11 cellular contexts compared by ENCODE assay signal in the genomic region with DNA sequence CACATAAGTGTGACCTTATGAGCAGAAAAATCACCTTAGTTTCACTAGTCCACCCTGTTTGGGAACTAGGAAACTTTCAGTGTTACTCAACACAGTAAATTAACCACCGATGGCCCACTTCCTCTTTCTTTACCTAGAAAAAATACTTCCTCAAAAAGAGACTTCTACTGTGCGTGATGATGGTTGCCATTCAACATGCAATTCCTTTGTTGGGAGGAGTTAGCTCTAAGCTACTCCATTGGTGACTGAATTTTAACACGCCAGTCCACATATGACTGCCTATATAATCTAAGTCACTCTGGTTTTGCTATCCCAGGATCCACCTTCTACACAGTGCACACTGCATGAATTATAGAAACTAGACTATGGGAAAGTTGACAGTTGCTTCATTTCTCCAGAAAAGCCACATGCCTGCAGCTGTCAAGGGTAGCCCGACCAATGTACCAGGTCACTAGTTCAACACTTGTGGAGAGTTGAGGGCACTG. TPM values are rescaled to one million over a fixed set of nuclear protein-coding genes. Genes with fewer than 3 reads are reported as not detected.
DNase-seq lines count a peak whose midpoint lies in the region; ATAC-seq and TF ChIP-seq lines count a peak whose summit lies in the region.
"Had no signal": no experiment of that assay in that cellular context is flagged by ENCODE, and none has a peak within 500 bp of the region (broad histone marks: within the 10 kb centered on the region; RNA-seq: fewer than 3 reads in every experiment).

No MANE protein-coding gene starts in this region.

- DNase-seq in Kasumi-1 (lab: John Stamatoyannopoulos, UW) (peak; percentile 95 to 98), NCI-H1417 (lab: John Stamatoyannopoulos, UW) (no peak), sigmoid colon (no peak), endodermal cell (no peak)
- DNase-seq in stimulated activated naive B cell treated with anti-CD40 and anti-IgM and Interleukin-4, amounts not matched to agents 10 μg/mL and 1 μg/mL and 100 μg/mL, for 72 hours = peak; percentile 44
- DNase-seq: left ventricle myocardium superior, substantia nigra had no signal

- H3K4me3 ChIP-seq in sigmoid colon (no peak overlapping the region), endodermal cell (ENCODE audit: low read length) (no peak overlapping the region)

- peaks cover 0 to 2% of the 10 kb centered on the region in 2 donors for H3K36me3 Mint-ChIP-seq in stimulated activated naive B cell treated with anti-CD40 and anti-IgM and Interleukin-4, amounts not matched to agents 10 μg/mL and 1 μg/mL and 100 μg/mL, for 72 hours
- no peaks in the 10 kb centered on the region for H3K36me3 Mint-ChIP-seq in endodermal cell (ENCODE audit: low read depth)

- H3K27ac ChIP-seq in sigmoid colon (no peak overlapping the region), endodermal cell (ENCODE audit: low read depth, low read length) (no peak overlapping the region)

- peaks cover 3 to 4% of the 10 kb centered on the region in 2 donors for H3K9me3 Mint-ChIP-seq in stimulated activated naive B cell treated with anti-CD40 and anti-IgM and Interleukin-4, amounts not matched to agents 10 μg/mL and 1 μg/mL and 100 μg/mL, for 72 hours
- peaks cover 2% of the 10 kb centered on the region for H3K9me3 Mint-ChIP-seq in endodermal cell

- no peak overlapping the region for H3K9ac ChIP-seq in endodermal cell (ENCODE audit: extremely low read depth, low read length, poor library complexity, severe bottlenecking)

- H3K9me3 ChIP-seq in sigmoid colon = no peaks in the 10 kb centered on the region
- H3K9me3 ChIP-seq in endodermal cell (ENCODE audit: control insufficient read depth, low read length) = no peaks in the 10 kb centered on the region

- no peaks in the 10 kb centered on the region for H3K36me3 ChIP-seq in sigmoid colon
- H3K36me3 ChIP-seq in endodermal cell (ENCODE audit: control insufficient read depth, insufficient read depth, low read length) = no peaks in the 10 kb centered on the region

- peaks cover 4 to 20% of the 10 kb centered on the region in 2 donors for H3K27me3 Mint-ChIP-seq in stimulated activated naive B cell treated with anti-CD40 and anti-IgM and Interleukin-4, amounts not matched to agents 10 μg/mL and 1 μg/mL and 100 μg/mL, for 72 hours
- H3K27me3 Mint-ChIP-seq in endodermal cell (ENCODE audit: insufficient read depth) = peaks cover 3% of the 10 kb centered on the region

- ATAC-seq in GM19324 (IDR thresholded peaks at IDR 0.05; ENCODE audit: low FRiP score, unreplicated experiment) = peak; percentile 91
- ATAC-seq in HG02870 (IDR thresholded peaks at IDR 0.05; ENCODE audit: unreplicated experiment) = peak; percentile 94
- ATAC-seq in stimulated activated naive B cell treated with anti-CD40 and anti-IgM and Interleukin-4, amounts not matched to agents 10 μg/mL and 1 μg/mL and 100 μg/mL, for 72 hours (replicated peaks) = peak; percentile 92 to 94
- ATAC-seq: left ventricle myocardium superior had no signal

- TF ChIP-seq EP300 in sigmoid colon (IDR thresholded peaks at IDR 0.05) = no peak

- TF ChIP-seq CTCF in sigmoid colon (IDR thresholded peaks at IDR 0.05) (no peak), endodermal cell (conservative IDR thresholded peaks at IDR 0.05) (no peak)

- peak overlapping the region; percentile 75 for H3K27ac Mint-ChIP-seq in stimulated activated naive B cell treated with anti-CD40 and anti-IgM and Interleukin-4, amounts not matched to agents 10 μg/mL and 1 μg/mL and 100 μg/mL, for 72 hours
- H3K27ac Mint-ChIP-seq in endodermal cell = no peak overlapping the region

- H3K4me1 ChIP-seq in sigmoid colon (peaks cover 0 to 4% (median 0%) of the 10 kb centered on the region in 4 donors), endodermal cell (ENCODE audit: control insufficient read depth, insufficient read depth, low read length) (no peaks in the 10 kb centered on the region)

- H3K4me3 Mint-ChIP-seq in stimulated activated naive B cell treated with anti-CD40 and anti-IgM and Interleukin-4, amounts not matched to agents 10 μg/mL and 1 μg/mL and 100 μg/mL, for 72 hours = peak overlapping the region; percentile 33 to 44
- no peak overlapping the region for H3K4me3 Mint-ChIP-seq in endodermal cell

- no peak for TF ChIP-seq POLR2A in sigmoid colon (IDR thresholded peaks at IDR 0.05)

- 36 to 46% methylated on average over 4 of the region's 4 CpGs for WGBS in sigmoid colon, 2 donors
- WGBS in endodermal cell (ENCODE audit: insufficient coverage in 1 of 2, insufficient read length in 1 of 2), 2 experiments = 96 to 100% methylated on average over 2 to 4 of the region's 4 CpGs

- H3K27me3 ChIP-seq in sigmoid colon = no peaks in the 10 kb centered on the region
- peaks cover 9% of the 10 kb centered on the region for H3K27me3 ChIP-seq in endodermal cell (ENCODE audit: control insufficient read depth, insufficient read depth, low read length, poor library complexity, severe bottlenecking)

- intact Hi-C loops in sigmoid colon (cut with DNase I) = loop anchor here (10.0 kb wide), 1 partner anchor 623 kb away; no protein-coding TSS in a partner anchor

- peaks cover 19 to 39% of the 10 kb centered on the region in 2 donors for H3K4me1 Mint-ChIP-seq in stimulated activated naive B cell treated with anti-CD40 and anti-IgM and Interleukin-4, amounts not matched to agents 10 μg/mL and 1 μg/mL and 100 μg/mL, for 72 hours
- H3K4me1 Mint-ChIP-seq in endodermal cell = peaks cover 27% of the 10 kb centered on the region

RNA-seq across cellular contexts. Expression of a gene that starts 47.8 kb away (rescaled TPM):
- total RNA-seq in sigmoid colon (not detected), endodermal cell (not detected)
- under 1 TPM in 1 of 3 donors, not detected in 2; 0.12 TPM for polyA plus RNA-seq in sigmoid colon
- not detected for polyA plus RNA-seq in endodermal cell (2013, experiment 1 of 2)
- not detected for polyA plus RNA-seq in endodermal cell (2013, experiment 2 of 2)
- total RNA-seq: left ventricle myocardium superior, M059J, skeletal muscle tissue had no signal

Comparison
In these comparisons a context has a peak if more than half of its experiments do, and no peak if none do; other contexts are left out.
1. DNase-seq: peak in Kasumi-1 (2 of 2) and stimulated activated naive B cell treated with anti-CD40 and anti-IgM and Interleukin-4, amounts not matched to agents 10 μg/mL and 1 μg/mL and 100 μg/mL, for 72 hours (single experiment); none in NCI-H1417 (0 of 3), sigmoid colon (single experiment) and endodermal cell (single experiment).
2. Peak in every context shown above with its lines, with median percentiles within 50 percentile points of each other: ATAC-seq.